In the genomic region with DNA sequence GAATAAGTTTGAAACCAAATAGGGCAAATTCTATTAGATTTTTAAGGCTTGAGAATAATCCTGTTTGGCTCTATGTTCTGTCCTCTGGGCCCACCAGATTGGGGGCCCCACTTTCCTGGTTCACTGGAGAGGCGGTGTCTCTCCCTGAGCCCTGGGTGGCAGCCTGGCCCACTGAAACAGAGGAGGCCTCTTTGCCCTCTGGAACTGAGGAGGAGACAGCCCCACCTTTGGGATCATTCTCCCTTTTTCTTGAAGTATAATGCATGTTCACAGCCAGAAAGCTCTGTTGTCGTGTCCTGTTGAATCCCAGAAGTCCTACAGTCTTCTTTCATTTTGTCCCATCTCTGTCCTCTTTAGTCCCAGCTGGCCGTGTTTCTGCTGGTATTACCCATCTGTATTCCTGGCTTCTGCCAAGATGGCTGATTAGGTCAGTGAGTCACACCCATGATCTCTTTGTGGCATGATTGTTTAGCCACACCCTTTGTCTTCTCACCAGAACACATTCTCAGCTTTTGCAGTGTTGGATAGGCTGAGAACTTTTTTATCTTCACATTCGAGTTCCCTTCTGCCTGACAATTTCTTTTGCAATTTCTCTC, we compare ENCODE assay signal across 8 cellular contexts. TPM values are rescaled to one million over a fixed set of nuclear protein-coding genes. Genes with fewer than 3 reads are reported as not detected.
A peak's percentile ranks its signal among the peaks of the same experiment; 100 is the strongest.
DNase-seq lines count a peak whose midpoint lies in the region; ATAC-seq, FAIRE-seq and TF ChIP-seq lines count a peak whose summit lies in the region.

No MANE protein-coding gene starts in this region.

- no peak for TF ChIP-seq CTCF in osteocyte (IDR thresholded peaks at IDR 0.05)

- peak overlapping the region; percentile 0 to 19 for H3K4me3 Mint-ChIP-seq in effector memory CD8-positive, alpha-beta T cell
- no peak overlapping the region for H3K4me3 Mint-ChIP-seq in osteocyte (ENCODE audit: unreplicated experiment)

- peaks cover 39% of the 10 kb centered on the region for H3K36me3 Mint-ChIP-seq in effector memory CD8-positive, alpha-beta T cell (ENCODE audit: insufficient read depth)
- peaks cover 5% of the 10 kb centered on the region for H3K36me3 Mint-ChIP-seq in osteocyte (ENCODE audit: unreplicated experiment)

- peak; percentile 76 for DNase-seq in Daoy (ENCODE audit: low read depth)
- DNase-seq in RCC 7860 (ENCODE audit: low spot score): peak; percentile 67
- no peak for DNase-seq in effector memory CD8-positive, alpha-beta T cell
- no peak for DNase-seq in osteocyte (ENCODE audit: extremely low spot score, unreplicated experiment)
- DNase-seq in NCI-H2171 treated with DMSO at 0.1 percent for 48 hours (lab: John Stamatoyannopoulos, UW): no peak
- DNase-seq in anterior cingulate cortex (lab: John Stamatoyannopoulos, UW): no peak
- DNase-seq in superior temporal gyrus (ENCODE audit: extremely low spot score): no peak
- DNase-seq in stimulated activated naive CD4-positive, alpha-beta T cell (lab: John Stamatoyannopoulos, UW): no peak

- FAIRE-seq in RCC 7860 (lab: Jason Lieb, UNC): peak; percentile 95

- ATAC-seq in effector memory CD8-positive, alpha-beta T cell (replicated peaks): peak; percentile 85

- H3K27me3 Mint-ChIP-seq in effector memory CD8-positive, alpha-beta T cell: no peaks in the 10 kb centered on the region
- H3K27me3 Mint-ChIP-seq in osteocyte (ENCODE audit: unreplicated experiment): no peaks in the 10 kb centered on the region

- no peaks in the 10 kb centered on the region for H3K9me3 Mint-ChIP-seq in effector memory CD8-positive, alpha-beta T cell
- no peaks in the 10 kb centered on the region for H3K9me3 Mint-ChIP-seq in osteocyte (ENCODE audit: unreplicated experiment)

- peaks cover 19 to 23% of the 10 kb centered on the region in 2 donors for H3K4me1 Mint-ChIP-seq in effector memory CD8-positive, alpha-beta T cell (ENCODE audit: low read depth in 2 of 2)
- H3K4me1 Mint-ChIP-seq in osteocyte (ENCODE audit: unreplicated experiment): peaks cover 8% of the 10 kb centered on the region

- H3K27ac Mint-ChIP-seq in effector memory CD8-positive, alpha-beta T cell: peak overlapping the region; percentile 90 to 92
- H3K27ac Mint-ChIP-seq in osteocyte (ENCODE audit: unreplicated experiment): peak overlapping the region; percentile 83

RNA-seq across cellular contexts. Expression of a gene that starts 8.1 kb away (rescaled TPM):
- total RNA-seq in Daoy (2014; rRNA removed; shearing (Covaris generic)): 2.4 and 3.0 TPM in 2 replicates
- total RNA-seq in osteocyte: 16.4 and 19.9 TPM in 2 replicates

RNA-seq across cellular contexts. Expression of a gene that starts 9.8 kb away (rescaled TPM):
- 105 and 106 TPM in 2 replicates for total RNA-seq in Daoy (2014; rRNA removed; shearing (Covaris generic))
- total RNA-seq in osteocyte: 39.3 and 42.5 TPM in 2 replicates

RNA-seq across cellular contexts. Expression of a gene that starts 22.7 kb away (rescaled TPM):
- total RNA-seq in Daoy (2014; rRNA removed; shearing (Covaris generic)): 10.2 and 17.1 TPM in 2 replicates
- total RNA-seq in osteocyte: 16.9 and 20.2 TPM in 2 replicates

RNA-seq across cellular contexts. Expression of a gene that starts 42.8 kb away (rescaled TPM):
- 142 and 159 TPM in 2 replicates for total RNA-seq in Daoy (2014; rRNA removed; shearing (Covaris generic))
- 298 and 325 TPM in 2 replicates for total RNA-seq in osteocyte

RNA-seq across cellular contexts. Expression of a gene that starts 55.5 kb away (rescaled TPM):
- total RNA-seq in Daoy (2014; rRNA removed; shearing (Covaris generic)): 78.5 and 99.4 TPM in 2 replicates
- 47.6 and 57.1 TPM in 2 replicates for total RNA-seq in osteocyte

Comparison
In these comparisons a context has a peak if more than half of its experiments do, and no peak if none do; other contexts are left out.
1. DNase-seq: peak in Daoy (single experiment) and RCC 7860 (single experiment); none in effector memory CD8-positive, alpha-beta T cell (0 of 3), osteocyte (single experiment), NCI-H2171 treated with DMSO at 0.1 percent for 48 hours (single experiment), anterior cingulate cortex (0 of 58), superior temporal gyrus (single experiment) and stimulated activated naive CD4-positive, alpha-beta T cell (0 of 6).